Comparison of ENCODE assay signal across 8 cellular contexts in genomic region chr20:45963059-45964011, GRCh38. TPM values are rescaled to one million over a fixed set of nuclear protein-coding genes. Genes with fewer than 3 reads are reported as not detected.
DNase-seq lines count a peak whose midpoint lies in the region; FAIRE-seq and TF ChIP-seq lines count a peak whose summit lies in the region.

No MANE protein-coding gene starts in this region.

- DNase-seq in BE2C (no peak), GM23248 (peak; percentile 59), NOMO-1 treated with dmso at 0.1 percent for 144 hours (lab: John Stamatoyannopoulos, UW; ENCODE audit: unreplicated experiment) (peak; percentile 1), epithelial cell of esophagus (ENCODE audit: low read depth) (peak; percentile 68), putamen (ENCODE audit: low spot score) (peak; percentile 27), mucosa of gallbladder (ENCODE audit: low spot score) (no peak), GM12891 (ENCODE audit: insufficient read length, low spot score) (no peak), retina (no peak)

- H3K27me3 ChIP-seq in BE2C (no peaks in the 10 kb centered on the region), GM23248 (replicated peaks; ENCODE audit: insufficient read depth) (no peaks in the 10 kb centered on the region)

- H3F3A ChIP-seq in GM23248 (ENCODE audit: insufficient read depth): peaks cover 3% of the 10 kb centered on the region

- no peak overlapping the region for H3K4me3 ChIP-seq in BE2C (ENCODE audit: low read depth, low read length)
- H3K4me3 ChIP-seq in GM23248: no peak overlapping the region
- H3K4me3 ChIP-seq in epithelial cell of esophagus (ENCODE audit: low read length): no peak overlapping the region

- H3K4me2 ChIP-seq in GM23248 (ENCODE audit: unreplicated experiment): no peak overlapping the region

- no peak for TF ChIP-seq POLR2A in GM12891 (IDR thresholded peaks at IDR 0.05; ENCODE audit: low read depth, low read length)

- FAIRE-seq in GM12891 (lab: Jason Lieb, UNC): no peak

- H3K4me1 ChIP-seq in BE2C (no peaks in the 10 kb centered on the region), GM23248 (ENCODE audit: insufficient read depth) (peaks cover 2% of the 10 kb centered on the region)

- peaks cover 14% of the 10 kb centered on the region for H3K79me2 ChIP-seq in GM23248 (ENCODE audit: insufficient read depth)

- H3K36me3 ChIP-seq in BE2C: peaks cover 77% of the 10 kb centered on the region
- H3K36me3 ChIP-seq in GM23248 (ENCODE audit: low read depth): peaks cover 44% of the 10 kb centered on the region

- in situ Hi-C loops in GM23248 (cut with MboI): no loop called here

- peak; percentile 46 for TF ChIP-seq CTCF in BE2C (IDR thresholded peaks at IDR 0.05; ENCODE audit: low read depth, low read length)
- TF ChIP-seq CTCF in epithelial cell of esophagus (IDR thresholded peaks at IDR 0.05; ENCODE audit: insufficient read depth, low read depth, low read length, missing control alignments): peak; percentile 45

- no peak overlapping the region for H3K9ac ChIP-seq in GM23248

- no peaks in the 10 kb centered on the region for H3K9me3 ChIP-seq in BE2C
- H3K9me3 ChIP-seq in GM23248 (ENCODE audit: low read depth): no peaks in the 10 kb centered on the region

- H4K20me1 ChIP-seq in GM23248 (ENCODE audit: insufficient read depth): no peaks in the 10 kb centered on the region

- no peak overlapping the region for H2AFZ ChIP-seq in GM23248

- no peaks in the 10 kb centered on the region for H3K9me2 ChIP-seq in GM23248 (ENCODE audit: insufficient read depth)

- no peak overlapping the region for H3K27ac ChIP-seq in GM23248

- WGBS in GM23248 (ENCODE audit: low coverage in 1 of 2, low lambda C conversion rate in 2 of 2, missing lambda C conversion rate in 2 of 2), 2 experiments: 79 to 82% methylated on average over 32 to 34 of the region's 34 CpGs

TF ChIP-seq in GM12891, 5 proteins besides CTCF, POLR2A, EP300 and RAD21:
- TF ChIP-seq SPI1 (IDR thresholded peaks at IDR 0.05; ENCODE audit: low read depth, low read length): no peak
- no peak; the same call in 1 of the 2 replicates for TF ChIP-seq POLR2AphosphoS5 (IDR thresholded peaks at IDR 0.05; ENCODE audit: low read depth, low read length)
- TF ChIP-seq PAX5 (IDR thresholded peaks at IDR 0.05; ENCODE audit: insufficient read depth, low read length, severe bottlenecking): no peak
- TF ChIP-seq TAF1 (IDR thresholded peaks at IDR 0.05; ENCODE audit: low read depth, low read length): no peak
- no peak for TF ChIP-seq POU2F2 (IDR thresholded peaks at IDR 0.05; ENCODE audit: low read depth, low read length)

RNA-seq across cellular contexts. Expression of gene ZNF335, which starts 8.7 kb away (rescaled TPM):
- polyA plus RNA-seq in BE2C (2012; ENCODE audit: insufficient read depth, insufficient read length, low read depth): 23.4 TPM
- total RNA-seq in GM23248 (2014; rRNA removed; shearing (Covaris generic)): 10.8 and 12.6 TPM in 2 replicates
- 6.0 and 6.9 TPM in 2 replicates for polyA plus RNA-seq in GM23248 (2016; fragmentation: Nextera tagmentation; extraction: Ambion mirVana)
- 19.4 TPM for total RNA-seq in mucosa of gallbladder
- 13.5 TPM for polyA plus RNA-seq in GM12891 (2012; ENCODE audit: low read depth, missing spikeins)

RNA-seq across cellular contexts. Expression of gene PCIF1, which starts 28.9 kb away (rescaled TPM):
- 70.7 TPM for polyA plus RNA-seq in BE2C (2012; ENCODE audit: insufficient read depth, insufficient read length, low read depth)
- 4.2 and 5.3 TPM in 2 replicates for total RNA-seq in GM23248 (2014; rRNA removed; shearing (Covaris generic))
- 23.8 and 24.3 TPM in 2 replicates for polyA plus RNA-seq in GM23248 (2016; fragmentation: Nextera tagmentation; extraction: Ambion mirVana)
- total RNA-seq in mucosa of gallbladder: 29.3 TPM
- polyA plus RNA-seq in GM12891 (2012; ENCODE audit: low read depth, missing spikeins): 21.5 TPM

RNA-seq across cellular contexts. Expression of gene MMP9, which starts 45.4 kb away (rescaled TPM):
- not detected for polyA plus RNA-seq in BE2C (2012; ENCODE audit: insufficient read depth, insufficient read length, low read depth)
- total RNA-seq in GM23248 (2014; rRNA removed; shearing (Covaris generic)): not detected in 2 replicates
- 0.10 and 0.13 TPM in 2 replicates for polyA plus RNA-seq in GM23248 (2016; fragmentation: Nextera tagmentation; extraction: Ambion mirVana)
- 0.52 TPM for total RNA-seq in mucosa of gallbladder
- polyA plus RNA-seq in GM12891 (2012; ENCODE audit: low read depth, missing spikeins): 0.72 TPM

RNA-seq across cellular contexts. Expression of gene PLTP, which starts 51.4 kb away (rescaled TPM):
- polyA plus RNA-seq in BE2C (2012; ENCODE audit: insufficient read depth, insufficient read length, low read depth): 81.3 TPM
- total RNA-seq in GM23248 (2014; rRNA removed; shearing (Covaris generic)): 14.5 and 22.6 TPM in 2 replicates
- polyA plus RNA-seq in GM23248 (2016; fragmentation: Nextera tagmentation; extraction: Ambion mirVana): 24.4 and 25.7 TPM in 2 replicates
- total RNA-seq in mucosa of gallbladder: 111 TPM
- polyA plus RNA-seq in GM12891 (2012; ENCODE audit: low read depth, missing spikeins): 11.5 TPM

Comparison
In these comparisons a context has a peak if more than half of its experiments do, and no peak if none do; other contexts are left out.
1. DNase-seq: peak in GM23248 (single experiment), NOMO-1 treated with dmso at 0.1 percent for 144 hours (single experiment), epithelial cell of esophagus (single experiment) and putamen (single experiment); none in BE2C (single experiment), mucosa of gallbladder (single experiment), GM12891 (single experiment) and retina (single experiment).